In the genomic region with DNA sequence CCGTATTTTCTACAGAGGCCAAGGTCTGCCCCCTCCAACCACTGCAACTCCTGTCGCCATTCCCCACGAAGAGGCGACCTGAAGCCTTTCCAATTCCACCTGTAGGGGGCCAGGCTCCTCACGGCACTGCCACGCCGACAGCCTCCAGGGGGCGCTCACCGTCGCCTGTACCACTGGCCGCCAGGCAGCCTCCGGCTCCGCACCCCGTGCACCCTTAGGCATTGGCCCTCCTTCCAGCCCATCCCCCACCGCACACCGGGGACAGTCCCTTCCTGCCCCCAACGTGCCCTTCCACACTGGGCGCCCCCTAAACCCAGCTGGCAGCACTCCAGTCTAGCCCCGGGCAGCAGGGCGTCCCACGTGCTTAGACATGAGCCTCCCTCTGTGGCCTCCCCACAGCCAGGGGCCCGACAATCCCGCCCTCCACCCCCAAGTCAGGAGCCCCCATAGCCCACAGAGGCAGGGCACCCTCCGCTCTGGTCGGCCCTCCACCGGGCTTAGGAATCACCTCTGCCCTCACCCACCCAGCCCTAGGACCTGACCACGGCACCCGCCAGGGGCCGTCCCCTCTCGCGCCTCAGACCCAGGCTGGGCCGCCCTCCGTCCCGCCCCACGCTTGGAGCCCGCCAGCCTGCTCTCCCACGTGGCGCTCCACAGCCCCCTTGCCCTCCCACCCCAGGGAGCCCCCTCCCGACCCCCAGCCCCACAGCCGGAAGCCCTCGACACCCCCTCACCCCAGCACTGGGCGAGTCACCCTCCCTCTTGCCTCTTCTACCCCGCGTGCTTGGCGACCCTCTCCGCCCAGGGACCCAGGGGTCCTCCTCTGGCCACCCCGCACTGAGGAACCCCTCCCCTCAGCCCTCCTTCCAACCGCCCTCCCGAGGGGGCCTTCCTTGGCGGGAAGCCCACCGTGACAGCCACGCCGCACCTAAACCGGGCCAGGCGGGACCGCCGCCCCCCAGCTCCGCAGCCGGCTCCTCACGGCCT, we compare ENCODE assay signal across 8 cellular contexts. TPM values are rescaled to one million over a fixed set of nuclear protein-coding genes. Genes with fewer than 3 reads are reported as not detected.
A peak's percentile ranks its signal among the peaks of the same experiment; 100 is the strongest.
DNase-seq lines count a peak whose midpoint lies in the region; ATAC-seq, FAIRE-seq and TF ChIP-seq lines count a peak whose summit lies in the region.

No MANE protein-coding gene starts in this region.

- POLR2A ChIA-PET in BJ (lab: Charles Lee) = no interaction called here

- no peaks in the 10 kb centered on the region for H3K36me3 ChIP-seq in BJ (ENCODE audit: control insufficient read depth, insufficient read depth, low read length)
- H3K36me3 ChIP-seq in HAP-1 (replicated peaks) = no peaks in the 10 kb centered on the region
- no peaks in the 10 kb centered on the region for H3K36me3 ChIP-seq in RWPE2 (ENCODE audit: low read depth)
- no peaks in the 10 kb centered on the region for H3K36me3 ChIP-seq in keratinocyte (ENCODE audit: control insufficient read depth in 2 of 2, extremely low read depth in 1 of 2, insufficient read depth in 2 of 2, low read length in 2 of 2)

- H3K27me3 Mint-ChIP-seq in activated naive CD4-positive, alpha-beta T cell treated with anti-CD3 and anti-CD28 coated beads, Interleukin-2, amount 10 ng/mL, durations not matched to agents 7 days and 5 days = peaks cover 13% of the 10 kb centered on the region
- H3K27me3 Mint-ChIP-seq in stimulated activated memory B cell treated with anti-CD40 and anti-IgM and Interleukin-4, amounts not matched to agents 10 μg/mL and 1 μg/mL and 100 μg/mL, for 72 hours = no peaks in the 10 kb centered on the region

- H3K9ac ChIP-seq in keratinocyte (ENCODE audit: control insufficient read depth, extremely low read depth, insufficient read depth, low read length) = no peak overlapping the region

- H3K79me2 ChIP-seq in keratinocyte (ENCODE audit: control insufficient read depth, insufficient read depth, low read length) = no peaks in the 10 kb centered on the region

- ATAC-seq in RWPE2 (ENCODE audit: low read depth) (peak; percentile 40; the same call in 1 of the 3 replicates), GM19023 (IDR thresholded peaks at IDR 0.05; ENCODE audit: unreplicated experiment) (no peak), GM21737 (IDR thresholded peaks at IDR 0.05; ENCODE audit: unreplicated experiment) (no peak)
- peak; percentile 57 for ATAC-seq in stimulated activated memory B cell treated with anti-CD40 and anti-IgM and Interleukin-4, amounts not matched to agents 10 μg/mL and 1 μg/mL and 100 μg/mL, for 72 hours

- no peaks in the 10 kb centered on the region for H4K20me1 ChIP-seq in keratinocyte (ENCODE audit: control insufficient read depth, extremely low read depth, insufficient read depth, low read length)

- dilution Hi-C loops in keratinocyte (cut with MboI; ENCODE audit: extremely low pct_ligation_motif_present, low sequenced_read_pairs) = no loop called here

- no peak overlapping the region for H3K27ac ChIP-seq in RWPE2 (ENCODE audit: poor library complexity, severe bottlenecking)
- no peak overlapping the region for H3K27ac ChIP-seq in keratinocyte (ENCODE audit: control insufficient read depth, insufficient read depth, low read length)

- no peaks in the 10 kb centered on the region for H3K36me3 Mint-ChIP-seq in activated naive CD4-positive, alpha-beta T cell treated with anti-CD3 and anti-CD28 coated beads, Interleukin-2, amount 10 ng/mL, durations not matched to agents 7 days and 5 days
- no peaks in the 10 kb centered on the region for H3K36me3 Mint-ChIP-seq in stimulated activated memory B cell treated with anti-CD40 and anti-IgM and Interleukin-4, amounts not matched to agents 10 μg/mL and 1 μg/mL and 100 μg/mL, for 72 hours

- CTCF ChIA-PET in BJ (lab: Yijun Ruan, JAX) = no interaction called here
- CTCF ChIA-PET in activated naive CD4-positive, alpha-beta T cell treated with anti-CD3 and anti-CD28 coated beads, Interleukin-2, amount 10 ng/mL, durations not matched to agents 7 days and 5 days (lab: Charles Lee) = interaction anchor here (1.7 kb wide), 1 partner anchor 45 kb away, joined by 3 read pairs; no protein-coding TSS in a partner anchor

- FAIRE-seq in keratinocyte (lab: Jason Lieb, UNC) = no peak

- H3K4me3 ChIP-seq in BJ (ENCODE audit: low read depth, low read length) (no peak overlapping the region), HAP-1 (no peak overlapping the region), RWPE2 (ENCODE audit: severe bottlenecking) (no peak overlapping the region), keratinocyte (ENCODE audit: control insufficient read depth in 2 of 3, extremely low read depth in 1 of 3, insufficient read depth in 2 of 3, low read depth in 1 of 3, low read length in 3 of 3) (no peak overlapping the region)

- no peak overlapping the region for H2AFZ ChIP-seq in keratinocyte (ENCODE audit: control insufficient read depth, low read length)

- peak; percentile 62 for TF ChIP-seq CTCF in BJ (IDR thresholded peaks at IDR 0.05; ENCODE audit: insufficient read depth, low read depth, low read length)
- TF ChIP-seq CTCF in RWPE2 (IDR thresholded peaks at IDR 0.05; ENCODE audit: poor library complexity, severe bottlenecking) = peak; percentile 52
- TF ChIP-seq CTCF in keratinocyte (optimal IDR thresholded peaks at IDR 0.05 in 1 of 3, IDR thresholded peaks at IDR 0.05 in 1 of 3, conservative IDR thresholded peaks at IDR 0.05 in 1 of 3; ENCODE audit: extremely low read depth in 1 of 3, insufficient read depth in 2 of 3, low read length in 3 of 3) = peak; percentile 73 to 93 (median 84)

- peaks cover 5% of the 10 kb centered on the region for H3K4me1 Mint-ChIP-seq in activated naive CD4-positive, alpha-beta T cell treated with anti-CD3 and anti-CD28 coated beads, Interleukin-2, amount 10 ng/mL, durations not matched to agents 7 days and 5 days
- no peaks in the 10 kb centered on the region for H3K4me1 Mint-ChIP-seq in stimulated activated memory B cell treated with anti-CD40 and anti-IgM and Interleukin-4, amounts not matched to agents 10 μg/mL and 1 μg/mL and 100 μg/mL, for 72 hours

- no peaks in the 10 kb centered on the region for H3K27me3 ChIP-seq in BJ (ENCODE audit: control insufficient read depth, insufficient read depth, low read length)
- H3K27me3 ChIP-seq in HAP-1 (ENCODE audit: low read depth) = peaks cover 11% of the 10 kb centered on the region
- H3K27me3 ChIP-seq in RWPE2 (ENCODE audit: insufficient read depth, poor library complexity, severe bottlenecking) = no peaks in the 10 kb centered on the region
- H3K27me3 ChIP-seq in keratinocyte (ENCODE audit: control insufficient read depth, extremely low read depth, insufficient read depth, low read length) = no peaks in the 10 kb centered on the region

- H3K9me1 ChIP-seq in keratinocyte (ENCODE audit: control insufficient read depth, extremely low read depth, insufficient read depth, low read length) = no peaks in the 10 kb centered on the region

- no peak for DNase-seq in BJ (ENCODE audit: low read depth)
- DNase-seq in HAP-1 (ENCODE audit: low spot score in 2 of 2) = peak; percentile 43 to 88
- no peak for DNase-seq in RWPE2 (ENCODE audit: low spot score)
- DNase-seq in activated naive CD4-positive, alpha-beta T cell treated with anti-CD3 and anti-CD28 coated beads, Interleukin-2, amount 10 ng/mL, durations not matched to agents 7 days and 5 days = peak; percentile 65
- no peak for DNase-seq in keratinocyte (ENCODE audit: low read depth, low spot score)

- no peak overlapping the region for H3K4me3 Mint-ChIP-seq in activated naive CD4-positive, alpha-beta T cell treated with anti-CD3 and anti-CD28 coated beads, Interleukin-2, amount 10 ng/mL, durations not matched to agents 7 days and 5 days
- peak overlapping the region; percentile 7 for H3K4me3 Mint-ChIP-seq in stimulated activated memory B cell treated with anti-CD40 and anti-IgM and Interleukin-4, amounts not matched to agents 10 μg/mL and 1 μg/mL and 100 μg/mL, for 72 hours

- no peaks in the 10 kb centered on the region for H3K4me1 ChIP-seq in HAP-1
- H3K4me1 ChIP-seq in RWPE2 (ENCODE audit: insufficient read depth, poor library complexity, severe bottlenecking) = no peaks in the 10 kb centered on the region
- no peaks in the 10 kb centered on the region for H3K4me1 ChIP-seq in keratinocyte (ENCODE audit: control insufficient read depth, extremely low read depth, insufficient read depth, low read length)

- H3K9me3 Mint-ChIP-seq in activated naive CD4-positive, alpha-beta T cell treated with anti-CD3 and anti-CD28 coated beads, Interleukin-2, amount 10 ng/mL, durations not matched to agents 7 days and 5 days = no peaks in the 10 kb centered on the region
- no peaks in the 10 kb centered on the region for H3K9me3 Mint-ChIP-seq in stimulated activated memory B cell treated with anti-CD40 and anti-IgM and Interleukin-4, amounts not matched to agents 10 μg/mL and 1 μg/mL and 100 μg/mL, for 72 hours

- H3K27ac Mint-ChIP-seq in activated naive CD4-positive, alpha-beta T cell treated with anti-CD3 and anti-CD28 coated beads, Interleukin-2, amount 10 ng/mL, durations not matched to agents 7 days and 5 days = no peak overlapping the region
- H3K27ac Mint-ChIP-seq in stimulated activated memory B cell treated with anti-CD40 and anti-IgM and Interleukin-4, amounts not matched to agents 10 μg/mL and 1 μg/mL and 100 μg/mL, for 72 hours = no peak overlapping the region

- no peaks in the 10 kb centered on the region for H3K9me3 ChIP-seq in HAP-1
- H3K9me3 ChIP-seq in RWPE2 (ENCODE audit: severe bottlenecking) = no peaks in the 10 kb centered on the region
- H3K9me3 ChIP-seq in keratinocyte (ENCODE audit: control insufficient read depth, low read depth, low read length) = peaks cover 2% of the 10 kb centered on the region

- in situ Hi-C loops in HAP-1 (cut with MboI; ENCODE audit: low sequenced_read_pairs) = no loop called here

- no peak overlapping the region for H3K4me2 ChIP-seq in keratinocyte (ENCODE audit: control insufficient read depth, extremely low read depth, insufficient read depth, low read depth, low read length)

RNA-seq across cellular contexts. Expression of a gene that starts 0.7 kb away (rescaled TPM):
- polyA plus RNA-seq in BJ (2011; rRNA removed) (not detected in 2 replicates), keratinocyte (not detected in 3 replicates)
- not detected in 2 replicates for polyA minus RNA-seq in BJ (2011; rRNA and poly(A)+ RNA removed)
- not detected for polyA plus RNA-seq in keratinocyte (2011; ENCODE audit: low read depth)
- not detected in 2 replicates for polyA plus RNA-seq in keratinocyte (2011; cell fraction: cytosol; rRNA removed)
- polyA plus RNA-seq in keratinocyte (2011; cell fraction: nucleus; rRNA removed) = not detected in 2 replicates
- polyA plus RNA-seq in keratinocyte (2012; ENCODE audit: low replicate concordance) = not detected in 2 replicates
- not detected in 3 replicates for polyA minus RNA-seq in keratinocyte
- polyA minus RNA-seq in keratinocyte (2011; cell fraction: cytosol; rRNA and poly(A)+ RNA removed) = not detected
- polyA minus RNA-seq in keratinocyte (2011; cell fraction: nucleus; rRNA and poly(A)+ RNA removed) = not detected in 2 replicates

RNA-seq across cellular contexts. Expression of a gene that starts 10.8 kb away (rescaled TPM):
- polyA plus RNA-seq in BJ (2011; rRNA removed) (0.36 TPM in 2 replicates), keratinocyte (0.44 to 1.1 TPM (median 0.64 TPM) in 3 replicates)
- 0.38 and 0.51 TPM in 2 replicates for polyA minus RNA-seq in BJ (2011; rRNA and poly(A)+ RNA removed)
- 0.10 TPM for polyA plus RNA-seq in keratinocyte (2011; ENCODE audit: low read depth)
- 0.50 and 0.53 TPM in 2 replicates for polyA plus RNA-seq in keratinocyte (2011; cell fraction: cytosol; rRNA removed)
- polyA plus RNA-seq in keratinocyte (2011; cell fraction: nucleus; rRNA removed) = 2.6 and 2.7 TPM in 2 replicates
- polyA plus RNA-seq in keratinocyte (2012; ENCODE audit: low replicate concordance) = 0.32 and 1.1 TPM in 2 replicates
- 0.86 to 1.4 TPM (median 0.93 TPM) in 3 replicates for polyA minus RNA-seq in keratinocyte
- polyA minus RNA-seq in keratinocyte (2011; cell fraction: cytosol; rRNA and poly(A)+ RNA removed) = 1.2 TPM
- 1.9 and 2.3 TPM in 2 replicates for polyA minus RNA-seq in keratinocyte (2011; cell fraction: nucleus; rRNA and poly(A)+ RNA removed)

RNA-seq across cellular contexts. Expression of a gene that starts 45.4 kb away (rescaled TPM):
- 0.49 and 1.1 TPM in 2 replicates for polyA plus RNA-seq in BJ (2011; rRNA removed)
- polyA minus RNA-seq in BJ (2011; rRNA and poly(A)+ RNA removed) = 0.36 TPM in 1 of 2 replicates, not detected in the other
- 0.28 to 0.49 TPM (median 0.31 TPM) in 3 replicates for polyA plus RNA-seq in keratinocyte
- 0.71 TPM for polyA plus RNA-seq in keratinocyte (2011; ENCODE audit: low read depth)
- polyA plus RNA-seq in keratinocyte (2011; cell fraction: cytosol; rRNA removed) = 0.17 and 0.21 TPM in 2 replicates
- 0.90 and 1.1 TPM in 2 replicates for polyA plus RNA-seq in keratinocyte (2011; cell fraction: nucleus; rRNA removed)
- 0.50 and 10.2 TPM in 2 replicates for polyA plus RNA-seq in keratinocyte (2012; ENCODE audit: low replicate concordance)
- polyA minus RNA-seq in keratinocyte = 0.22 to 0.75 TPM in 2 of 3 replicates, not detected in the other
- 2.3 TPM for polyA minus RNA-seq in keratinocyte (2011; cell fraction: cytosol; rRNA and poly(A)+ RNA removed)
- 1.9 and 2.5 TPM in 2 replicates for polyA minus RNA-seq in keratinocyte (2011; cell fraction: nucleus; rRNA and poly(A)+ RNA removed)

Comparison
In these comparisons a context has a peak if more than half of its experiments do, and no peak if none do; other contexts are left out.
1. DNase-seq: peak in HAP-1 (2 of 2) and activated naive CD4-positive, alpha-beta T cell treated with anti-CD3 and anti-CD28 coated beads, Interleukin-2, amount 10 ng/mL, durations not matched to agents 7 days and 5 days (single experiment); none in BJ (single experiment), RWPE2 (single experiment) and keratinocyte (single experiment).
2. ATAC-seq: peak in RWPE2 (single experiment) and stimulated activated memory B cell treated with anti-CD40 and anti-IgM and Interleukin-4, amounts not matched to agents 10 μg/mL and 1 μg/mL and 100 μg/mL, for 72 hours (single experiment); none in GM19023 (single experiment) and GM21737 (single experiment).
3. Peak in every context shown above with its lines, with median percentiles within 50 percentile points of each other: CTCF ChIP-seq.